Comparison of ENCODE assay signal across 8 cellular contexts in genomic region chr13:25046985-25047660, GRCh38. TPM values are rescaled to one million over a fixed set of nuclear protein-coding genes. Genes with fewer than 3 reads are reported as not detected.
DNase-seq lines count a peak whose midpoint lies in the region; ATAC-seq and TF ChIP-seq lines count a peak whose summit lies in the region.

No MANE protein-coding gene starts in this region.

- no peaks in the 10 kb centered on the region for H3K36me3 Mint-ChIP-seq in activated T-helper 2 cell treated with anti-CD3 and anti-CD28 coated beads, Interferon-gamma antibody, Interleukin-2, Interleukin-4, amounts not matched to agents 10 μg/mL and 5 μg/mL and 100 μg/mL, durations not matched to agents 14 hours and 24 hours and 36 hours (ENCODE audit: low read depth)

- no peaks in the 10 kb centered on the region for H3K9me3 ChIP-seq in HUES48 (ENCODE audit: control insufficient read depth, insufficient read depth, low read length)

- ATAC-seq in GM21723 (IDR thresholded peaks at IDR 0.05; ENCODE audit: unreplicated experiment) (no peak), GM18517 (IDR thresholded peaks at IDR 0.05; ENCODE audit: unreplicated experiment) (no peak)

- peaks cover 1% of the 10 kb centered on the region for H3K4me1 Mint-ChIP-seq in activated T-helper 2 cell treated with anti-CD3 and anti-CD28 coated beads, Interferon-gamma antibody, Interleukin-2, Interleukin-4, amounts not matched to agents 10 μg/mL and 5 μg/mL and 100 μg/mL, durations not matched to agents 14 hours and 24 hours and 36 hours (ENCODE audit: low read depth)

- H3K27me3 ChIP-seq in HUES48 (ENCODE audit: control insufficient read depth, insufficient read depth, low read length) (peaks cover 41% of the 10 kb centered on the region), dorsolateral prefrontal cortex (peaks cover 0 to 48% (median 14%) of the 10 kb centered on the region in 45 donors)

- peaks cover 66% of the 10 kb centered on the region for H3K27me3 Mint-ChIP-seq in activated T-helper 2 cell treated with anti-CD3 and anti-CD28 coated beads, Interferon-gamma antibody, Interleukin-2, Interleukin-4, amounts not matched to agents 10 μg/mL and 5 μg/mL and 100 μg/mL, durations not matched to agents 14 hours and 24 hours and 36 hours (ENCODE audit: low read depth)

- no peak overlapping the region for H3K4me3 Mint-ChIP-seq in activated T-helper 2 cell treated with anti-CD3 and anti-CD28 coated beads, Interferon-gamma antibody, Interleukin-2, Interleukin-4, amounts not matched to agents 10 μg/mL and 5 μg/mL and 100 μg/mL, durations not matched to agents 14 hours and 24 hours and 36 hours (ENCODE audit: low read depth)

- no peaks in the 10 kb centered on the region for H3K4me1 ChIP-seq in HUES48 (ENCODE audit: control insufficient read depth, insufficient read depth, low read length)

- intact Hi-C loops in dorsolateral prefrontal cortex (cut with DNase I), result no loop called here
- intact Hi-C loops in activated T-helper 2 cell treated with anti-CD3 and anti-CD28 coated beads, Interferon-gamma antibody, Interleukin-2, Interleukin-4, amounts not matched to agents 10 μg/mL and 5 μg/mL and 100 μg/mL, durations not matched to agents 14 hours and 24 hours and 36 hours (cut with micrococcal nuclease), result no loop called here

- DNase-seq in ACHN (peak; percentile 47), dorsolateral prefrontal cortex (peak in 9 of 10 donors; percentile 16 to 74 (median 57)), midbrain (lab: John Stamatoyannopoulos, UW) (peak; percentile 39), RPMI8226 (no peak)
- DNase-seq in activated T-helper 2 cell treated with anti-CD3 and anti-CD28 coated beads, Interferon-gamma antibody, Interleukin-2, Interleukin-4, amounts not matched to agents 10 μg/mL and 5 μg/mL and 100 μg/mL, durations not matched to agents 14 hours and 24 hours and 36 hours (ENCODE audit: low spot score), result no peak

- H3K4me3 ChIP-seq in HUES48 (ENCODE audit: low read depth, low read length) (peak overlapping the region; percentile 89), dorsolateral prefrontal cortex (peak overlapping the region; percentile 34 to 83 (median 63))

- no peak overlapping the region for H3K9ac ChIP-seq in HUES48 (ENCODE audit: low read depth, low read length)

- peak in 6 of 56 donors; percentile 1 to 40 (median 22) for TF ChIP-seq CTCF in dorsolateral prefrontal cortex (IDR thresholded peaks at IDR 0.05 in 54 of 56, conservative IDR thresholded peaks at IDR 0.05 in 2 of 56; ENCODE audit: low read depth in 1 of 56, partially characterized antibody in 56 of 56)

- H3K27ac ChIP-seq in HUES48 (ENCODE audit: low read depth, low read length) (no peak overlapping the region), dorsolateral prefrontal cortex (peak overlapping the region in 36 of 59 donors; percentile 4 to 83 (median 58))

- in situ Hi-C loops in ACHN (cut with HindIII; ENCODE audit: low pct_ligation_motif_present, low pct_unique_long_range_greater_than_20kb, low sequenced_read_pairs), result no loop called here

- peaks cover 18% of the 10 kb centered on the region for H3K9me3 Mint-ChIP-seq in activated T-helper 2 cell treated with anti-CD3 and anti-CD28 coated beads, Interferon-gamma antibody, Interleukin-2, Interleukin-4, amounts not matched to agents 10 μg/mL and 5 μg/mL and 100 μg/mL, durations not matched to agents 14 hours and 24 hours and 36 hours

- no peak overlapping the region for H3K27ac Mint-ChIP-seq in activated T-helper 2 cell treated with anti-CD3 and anti-CD28 coated beads, Interferon-gamma antibody, Interleukin-2, Interleukin-4, amounts not matched to agents 10 μg/mL and 5 μg/mL and 100 μg/mL, durations not matched to agents 14 hours and 24 hours and 36 hours

- H3K36me3 ChIP-seq in HUES48 (ENCODE audit: control insufficient read depth, insufficient read depth, low read length), result no peaks in the 10 kb centered on the region

RNA-seq across cellular contexts. Expression of gene PABPC3, which starts 48.8 kb away (rescaled TPM):
- under 1 TPM in 109 of 120 experiments, not detected in 11; 0.13 to 0.88 (median 0.33) TPM for total RNA-seq in dorsolateral prefrontal cortex
- 0.23 and 0.39 TPM in 2 replicates for total RNA-seq in activated T-helper 2 cell treated with anti-CD3 and anti-CD28 coated beads, Interferon-gamma antibody, Interleukin-2, Interleukin-4, amounts not matched to agents 10 μg/mL and 5 μg/mL and 100 μg/mL, durations not matched to agents 14 hours and 24 hours and 36 hours

Comparison
In these comparisons a context has a peak if more than half of its experiments do, and no peak if none do; other contexts are left out.
1. DNase-seq: peak in ACHN (single experiment), dorsolateral prefrontal cortex (9 of 10) and midbrain (single experiment); none in activated T-helper 2 cell treated with anti-CD3 and anti-CD28 coated beads, Interferon-gamma antibody, Interleukin-2, Interleukin-4, amounts not matched to agents 10 μg/mL and 5 μg/mL and 100 μg/mL, durations not matched to agents 14 hours and 24 hours and 36 hours (single experiment) and RPMI8226 (single experiment).